In genomic region chr7:25856056-25856780, GRCh38 we compare ENCODE assay signal across 8 cellular contexts.
DNase-seq lines count a peak whose midpoint lies in the region; ATAC-seq and TF ChIP-seq lines count a peak whose summit lies in the region.

No MANE protein-coding gene starts in this region.

- H4K20me1 ChIP-seq in MM.1S (ENCODE audit: insufficient read depth, low read length) = no peaks in the 10 kb centered on the region

- H3K9ac ChIP-seq in MM.1S (ENCODE audit: low read length) = no peak overlapping the region

- TF ChIP-seq CTCF in MM.1S (IDR thresholded peaks at IDR 0.05; ENCODE audit: low read length) (no peak), astrocyte of the cerebellum (IDR thresholded peaks at IDR 0.05; ENCODE audit: low read depth, low read length, missing control alignments) (no peak)

- H3K9me3 Mint-ChIP-seq in naive thymus-derived CD4-positive, alpha-beta T cell = peaks cover 0 to 34% (median 10%) of the 10 kb centered on the region in 11 donors

- in situ Hi-C loops in astrocyte of the cerebellum (cut with HindIII; ENCODE audit: low sequenced_read_pairs) = no loop called here

- CTCF ChIA-PET in naive thymus-derived CD4-positive, alpha-beta T cell (lab: Charles Lee) = no interaction called here

- H3K27me3 Mint-ChIP-seq in naive thymus-derived CD4-positive, alpha-beta T cell = peaks cover 30 to 59% (median 52%) of the 10 kb centered on the region in 5 donors

- H3K27me3 ChIP-seq in MM.1S (replicated peaks; ENCODE audit: insufficient read depth, low read length) = peaks cover 87% of the 10 kb centered on the region
- peaks cover 41 to 90% of the 10 kb centered on the region in 2 donors for H3K27me3 ChIP-seq in naive thymus-derived CD4-positive, alpha-beta T cell (ENCODE audit: control insufficient read depth in 2 of 2, insufficient read depth in 2 of 2, low read length in 2 of 2)

- H3K9me2 ChIP-seq in MM.1S (replicated peaks; ENCODE audit: insufficient read depth, low read length) = no peaks in the 10 kb centered on the region

- H3K36me3 ChIP-seq in MM.1S (replicated peaks; ENCODE audit: insufficient read depth, low read length) = no peaks in the 10 kb centered on the region
- no peaks in the 10 kb centered on the region for H3K36me3 ChIP-seq in naive thymus-derived CD4-positive, alpha-beta T cell (ENCODE audit: control insufficient read depth in 2 of 3, insufficient read depth in 3 of 3, low read length in 3 of 3)

- peak overlapping the region; percentile 42 for H3K4me2 ChIP-seq in MM.1S (ENCODE audit: low read depth, low read length)

- DNase-seq in DMS153 treated with DMSO at 0.1 percent for 48 hours (lab: John Stamatoyannopoulos, UW; ENCODE audit: unreplicated experiment) (peak; percentile 93), MM.1S (no peak), astrocyte of the cerebellum (ENCODE audit: low read depth) (no peak), AG08396 (ENCODE audit: low spot score) (no peak)
- DNase-seq in naive thymus-derived CD4-positive, alpha-beta T cell = no peak

- H3K79me2 ChIP-seq in MM.1S (ENCODE audit: low read length) = no peaks in the 10 kb centered on the region

- no peak overlapping the region for H3K27ac ChIP-seq in MM.1S (ENCODE audit: low read length)
- no peak overlapping the region for H3K27ac ChIP-seq in naive thymus-derived CD4-positive, alpha-beta T cell (ENCODE audit: low read depth, low read length)

- peaks cover 4% of the 10 kb centered on the region; the same call in 1 of the 2 replicates for H3K4me1 ChIP-seq in MM.1S (ENCODE audit: low read length)
- peaks cover 4 to 16% of the 10 kb centered on the region in 2 donors for H3K4me1 ChIP-seq in naive thymus-derived CD4-positive, alpha-beta T cell (ENCODE audit: control insufficient read depth in 2 of 2, insufficient read depth in 2 of 2, low read length in 2 of 2)

- intact Hi-C loops in naive thymus-derived CD4-positive, alpha-beta T cell (cut with micrococcal nuclease) = loop anchor here (10.0 kb wide), 2 partner anchors 731 to 1281 kb away; partner anchors contain the start of genes CYCS (in 1 of the 2) and PALS2 (in 1 of the 2)

- POLR2A ChIA-PET in naive thymus-derived CD4-positive, alpha-beta T cell (lab: Charles Lee) = interaction anchor here (1.9 kb wide), 1 partner anchor 8 kb away, joined by 4 read pairs; no protein-coding TSS in a partner anchor

- H3K4me3 ChIP-seq in MM.1S (ENCODE audit: low read length) (peak overlapping the region; percentile 45), astrocyte of the cerebellum (ENCODE audit: low read depth, low read length) (peak overlapping the region; percentile 38)
- peak overlapping the region; percentile 21 for H3K4me3 ChIP-seq in naive thymus-derived CD4-positive, alpha-beta T cell (ENCODE audit: low read length)

- H3K36me3 Mint-ChIP-seq in naive thymus-derived CD4-positive, alpha-beta T cell = peaks cover 0 to 12% (median 0%) of the 10 kb centered on the region in 5 donors

- no peak overlapping the region for H3K27ac Mint-ChIP-seq in naive thymus-derived CD4-positive, alpha-beta T cell

- peaks cover 7% of the 10 kb centered on the region; the same call in 1 of the 2 replicates for H3F3A ChIP-seq in MM.1S (ENCODE audit: insufficient read depth, low read length)

- H3K4me3 Mint-ChIP-seq in naive thymus-derived CD4-positive, alpha-beta T cell = no peak overlapping the region

- H3K9me3 ChIP-seq in MM.1S (replicated peaks; ENCODE audit: insufficient read depth, low read length) = no peaks in the 10 kb centered on the region
- H3K9me3 ChIP-seq in naive thymus-derived CD4-positive, alpha-beta T cell (ENCODE audit: control insufficient read depth in 2 of 3, low read length in 3 of 3) = peaks cover 0 to 19% (median 0%) of the 10 kb centered on the region in 3 experiments

- peaks cover 4 to 55% (median 23%) of the 10 kb centered on the region in 7 donors for H3K4me1 Mint-ChIP-seq in naive thymus-derived CD4-positive, alpha-beta T cell

- H2AFZ ChIP-seq in MM.1S (ENCODE audit: low read length) = 0 out of 2 replicates have a peak overlapping the region, but pooled peaks have one; percentile 29

- no peak for ATAC-seq in naive thymus-derived CD4-positive, alpha-beta T cell
- ATAC-seq in HG02798 (IDR thresholded peaks at IDR 0.05; ENCODE audit: poor library complexity, unreplicated experiment) = no peak
- ATAC-seq in GM21576 (IDR thresholded peaks at IDR 0.05; ENCODE audit: unreplicated experiment) = no peak
- no peak for ATAC-seq in HG03175 (IDR thresholded peaks at IDR 0.05; ENCODE audit: unreplicated experiment)
